19 cellular contexts compared by ENCODE assay signal in the genomic region with DNA sequence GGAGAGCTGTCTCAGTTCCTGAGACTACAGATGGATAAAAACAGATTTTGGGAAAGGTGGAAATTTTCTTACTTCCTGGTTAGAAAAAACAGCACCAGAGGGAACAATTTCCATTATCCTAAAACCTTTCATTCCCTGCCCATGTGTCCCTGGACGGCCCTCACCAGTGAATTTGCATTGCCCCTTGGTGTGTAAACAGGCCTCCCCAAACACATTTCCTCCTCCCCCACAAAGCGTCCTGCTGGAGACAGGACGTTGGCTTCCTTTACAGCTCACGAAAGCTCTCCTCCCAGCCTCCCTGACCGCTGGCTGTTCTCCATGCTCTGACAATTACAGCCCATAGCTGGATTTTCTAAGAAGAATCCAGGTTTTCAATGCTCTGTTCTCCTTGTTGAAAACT.
DNase-seq lines count a peak whose midpoint lies in the region; ATAC-seq, FAIRE-seq and TF ChIP-seq lines count a peak whose summit lies in the region.
"Had no signal": no experiment of that assay in that cellular context is flagged by ENCODE, and none has a peak within 500 bp of the region (broad histone marks: within the 10 kb centered on the region; RNA-seq: fewer than 3 reads in every experiment).

No MANE protein-coding gene starts in this region.

- intact Hi-C loops in heart left ventricle (cut with DNase I), result no loop called here
- intact Hi-C loops in kidney (cut with DNase I), result no loop called here

- H2AK5ac ChIP-seq in mesendoderm (ENCODE audit: low read length), result no peak overlapping the region

- H2BK5ac ChIP-seq in mesendoderm (ENCODE audit: low read length), result no peak overlapping the region

- H3K4me3 ChIP-seq in heart left ventricle, result peak overlapping the region in 7 of 12 donors; percentile 9 to 44 (median 18)
- no peak overlapping the region for H3K4me3 ChIP-seq in mesendoderm (ENCODE audit: low read length)
- H3K4me3 ChIP-seq in kidney (ENCODE audit: low read length in 2 of 2), result no peak overlapping the region
- H3K4me3 ChIP-seq: lower lobe of right lung had no signal

- H4K5ac ChIP-seq in mesendoderm (ENCODE audit: low read length), result no peak overlapping the region

- peaks cover 0 to 13% (median 0%) of the 10 kb centered on the region in 12 donors for H3K4me1 ChIP-seq in heart left ventricle
- peaks cover 7% of the 10 kb centered on the region for H3K4me1 ChIP-seq in mesendoderm (ENCODE audit: control insufficient read depth, low read depth, low read length)
- no peaks in the 10 kb centered on the region for H3K4me1 ChIP-seq in kidney (ENCODE audit: control insufficient read depth in 1 of 2, insufficient read depth in 1 of 2, low read depth in 1 of 2, low read length in 2 of 2)
- H3K4me1 ChIP-seq: lower lobe of right lung had no signal

- H4K8ac ChIP-seq in mesendoderm (ENCODE audit: low read depth, low read length), result no peak overlapping the region

- peak; percentile 57 for DNase-seq in AG20443 (ENCODE audit: low spot score)
- peak in 3 of 5 donors; percentile 31 to 42 (median 38) for DNase-seq in heart left ventricle
- peak; percentile 58 for DNase-seq in mesendoderm
- no peak for DNase-seq in NCI-H1436 (lab: John Stamatoyannopoulos, UW)
- no peak for DNase-seq in GM12892 (ENCODE audit: insufficient read length)
- DNase-seq in kidney, result no peak
- DNase-seq: activated B cell treated with CpG ODN at 0.5 μM for 24 hours; activated gamma-delta T cell treated with Interleukin-2 at 50 U/mL for 16 hours; CD8-positive, alpha-beta memory T cell; GF-D8; KBM-7; lower lobe of right lung; NCI-H1417; NCI-H446 treated with DMSO at 0.1 percent for 48 hours; stimulated activated naive CD4-positive, alpha-beta T cell treated with Interleukin-2 at 50 U/mL for 16 hours; SW 1271 had no signal

- H3K27me3 ChIP-seq in heart left ventricle, result no peaks in the 10 kb centered on the region
- no peaks in the 10 kb centered on the region for H3K27me3 ChIP-seq in mesendoderm (ENCODE audit: insufficient read depth, low read length, poor library complexity)

- no peaks in the 10 kb centered on the region for H3K79me1 ChIP-seq in mesendoderm (ENCODE audit: low read length)

- peak in 3 of 4 donors; percentile 45 to 86 (median 72) for ATAC-seq in heart left ventricle
- ATAC-seq in HG02852 (IDR thresholded peaks at IDR 0.05; ENCODE audit: unreplicated experiment), result no peak

- H3K4me2 ChIP-seq in mesendoderm (ENCODE audit: low read length), result no peak overlapping the region

- no peak overlapping the region for H3K4ac ChIP-seq in mesendoderm (ENCODE audit: low read depth, low read length)

- TF ChIP-seq CTCF in heart left ventricle (IDR thresholded peaks at IDR 0.05), result no peak
- no peak for TF ChIP-seq CTCF in kidney (IDR thresholded peaks at IDR 0.05; ENCODE audit: borderline replicate concordance, extremely low read depth, insufficient read depth)

- H3K23ac ChIP-seq in mesendoderm (ENCODE audit: low read length), result no peak overlapping the region

- H3K18ac ChIP-seq in mesendoderm (ENCODE audit: low read length), result no peak overlapping the region

- no peak overlapping the region for H2BK120ac ChIP-seq in mesendoderm (ENCODE audit: low read depth, low read length)

- H3K9ac ChIP-seq in mesendoderm (ENCODE audit: low read length) (no peak overlapping the region), kidney (ENCODE audit: low read length in 2 of 2) (no peak overlapping the region)

- no peaks in the 10 kb centered on the region for H3K79me2 ChIP-seq in mesendoderm (ENCODE audit: control insufficient read depth, insufficient read depth, low read length)

- no peak overlapping the region for H2BK15ac ChIP-seq in mesendoderm (replicated peaks; ENCODE audit: low read depth)

- no peak for TF ChIP-seq POLR2A in heart left ventricle (IDR thresholded peaks at IDR 0.05)
- TF ChIP-seq POLR2A in GM12892 (IDR thresholded peaks at IDR 0.05; ENCODE audit: low read depth, low read length), result no peak

- 24 to 44% (median 32%) methylated on average over 5 of the region's 5 CpGs for WGBS in heart left ventricle, 4 donors
- no CpG with 5 or more reads among the region's 5 CpGs for WGBS in mesendoderm (ENCODE audit: extremely low coverage, insufficient coverage, low lambda C conversion rate)

- H3K9me3 ChIP-seq in heart left ventricle, result peaks cover 0 to 7% (median 0%) of the 10 kb centered on the region in 12 donors
- H3K9me3 ChIP-seq in kidney (ENCODE audit: control insufficient read depth in 1 of 2, low read length in 2 of 2), result no peaks in the 10 kb centered on the region
- H3K9me3 ChIP-seq: lower lobe of right lung had no signal

- H3K27ac ChIP-seq in heart left ventricle (peak overlapping the region in 6 of 12 donors; percentile 8 to 70 (median 33)), mesendoderm (ENCODE audit: low read depth, low read length) (no peak overlapping the region), kidney (ENCODE audit: low read depth in 2 of 2, low read length in 2 of 2) (no peak overlapping the region)
- H3K27ac ChIP-seq: lower lobe of right lung had no signal

- FAIRE-seq in GM12892 (lab: Jason Lieb, UNC) (no peak), kidney (lab: Jason Lieb, UNC) (no peak)
- FAIRE-seq: RCC 7860 had no signal

- no peak overlapping the region for H3K56ac ChIP-seq in mesendoderm (ENCODE audit: low read length)

- no peaks in the 10 kb centered on the region for H3K36me3 ChIP-seq in heart left ventricle
- no peaks in the 10 kb centered on the region for H3K36me3 ChIP-seq in mesendoderm (ENCODE audit: control insufficient read depth, insufficient read depth, low read length)
- H3K36me3 ChIP-seq in kidney (ENCODE audit: control insufficient read depth in 1 of 2, insufficient read depth in 2 of 2, low read length in 2 of 2), result no peaks in the 10 kb centered on the region
- H3K36me3 ChIP-seq: lower lobe of right lung had no signal

TF ChIP-seq in PFSK-1, 5 proteins besides CTCF, POLR2A, EP300 and RAD21:
- no peak for TF ChIP-seq TAF1 (IDR thresholded peaks at IDR 0.05; ENCODE audit: borderline replicate concordance, insufficient read depth, low read length)
- no peak for TF ChIP-seq SIN3A (IDR thresholded peaks at IDR 0.05; ENCODE audit: borderline replicate concordance, insufficient read depth, low read length)
- no peak for TF ChIP-seq POLR2AphosphoS5 (IDR thresholded peaks at IDR 0.05; ENCODE audit: low read depth, low read length)
- peak; percentile 98 for TF ChIP-seq FOXP2 (optimal IDR thresholded peaks at IDR 0.05; ENCODE audit: borderline replicate concordance, extremely low read depth, extremely low read length, insufficient read depth)
- TF ChIP-seq, protein P1, sequence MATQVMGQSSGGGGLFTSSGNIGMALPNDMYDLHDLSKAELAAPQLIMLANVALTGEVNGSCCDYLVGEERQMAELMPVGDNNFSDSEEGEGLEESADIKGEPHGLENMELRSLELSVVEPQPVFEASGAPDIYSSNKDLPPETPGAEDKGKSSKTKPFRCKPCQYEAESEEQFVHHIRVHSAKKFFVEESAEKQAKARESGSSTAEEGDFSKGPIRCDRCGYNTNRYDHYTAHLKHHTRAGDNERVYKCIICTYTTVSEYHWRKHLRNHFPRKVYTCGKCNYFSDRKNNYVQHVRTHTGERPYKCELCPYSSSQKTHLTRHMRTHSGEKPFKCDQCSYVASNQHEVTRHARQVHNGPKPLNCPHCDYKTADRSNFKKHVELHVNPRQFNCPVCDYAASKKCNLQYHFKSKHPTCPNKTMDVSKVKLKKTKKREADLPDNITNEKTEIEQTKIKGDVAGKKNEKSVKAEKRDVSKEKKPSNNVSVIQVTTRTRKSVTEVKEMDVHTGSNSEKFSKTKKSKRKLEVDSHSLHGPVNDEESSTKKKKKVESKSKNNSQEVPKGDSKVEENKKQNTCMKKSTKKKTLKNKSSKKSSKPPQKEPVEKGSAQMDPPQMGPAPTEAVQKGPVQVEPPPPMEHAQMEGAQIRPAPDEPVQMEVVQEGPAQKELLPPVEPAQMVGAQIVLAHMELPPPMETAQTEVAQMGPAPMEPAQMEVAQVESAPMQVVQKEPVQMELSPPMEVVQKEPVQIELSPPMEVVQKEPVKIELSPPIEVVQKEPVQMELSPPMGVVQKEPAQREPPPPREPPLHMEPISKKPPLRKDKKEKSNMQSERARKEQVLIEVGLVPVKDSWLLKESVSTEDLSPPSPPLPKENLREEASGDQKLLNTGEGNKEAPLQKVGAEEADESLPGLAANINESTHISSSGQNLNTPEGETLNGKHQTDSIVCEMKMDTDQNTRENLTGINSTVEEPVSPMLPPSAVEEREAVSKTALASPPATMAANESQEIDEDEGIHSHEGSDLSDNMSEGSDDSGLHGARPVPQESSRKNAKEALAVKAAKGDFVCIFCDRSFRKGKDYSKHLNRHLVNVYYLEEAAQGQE (IDR thresholded peaks at IDR 0.05; ENCODE audit: insufficient read depth in 1 of 2, low read depth in 2 of 2, low read length in 2 of 2), result peak in 1 of 2 experiments; percentile 63; a peak in 1 of 4 replicates

Comparison
In these comparisons a context has a peak if more than half of its experiments do, and no peak if none do; other contexts are left out.
1. DNase-seq: peak in AG20443 (single experiment), heart left ventricle (3 of 5) and mesendoderm (single experiment); none in NCI-H1436 (single experiment), GM12892 (single experiment) and kidney (single experiment).
2. H3K4me3 ChIP-seq: peak in heart left ventricle (7 of 12); none in mesendoderm (single experiment) and kidney (0 of 2).